ENCODE assay signal across 8 cellular contexts in genomic region chr2:235605306-235605998, GRCh38.
A peak's percentile ranks its signal among the peaks of the same experiment; 100 is the strongest.
DNase-seq lines count a peak whose midpoint lies in the region; ATAC-seq and TF ChIP-seq lines count a peak whose summit lies in the region.

No MANE protein-coding gene starts in this region.

- H3K9ac ChIP-seq in fibroblast of lung (ENCODE audit: insufficient read depth, low read length), result peak overlapping the region; percentile 18
- no peak overlapping the region for H3K9ac ChIP-seq in neural progenitor cell

- H4K20me1 ChIP-seq in fibroblast of lung (ENCODE audit: control insufficient read depth, extremely low read depth, insufficient read depth, low read length), result no peaks in the 10 kb centered on the region
- H4K20me1 ChIP-seq in neural progenitor cell (ENCODE audit: low read depth), result peaks cover 61% of the 10 kb centered on the region

- H3K27ac Mint-ChIP-seq in neural progenitor cell, result peak overlapping the region; percentile 8

- H3K4me2 ChIP-seq in fibroblast of lung (ENCODE audit: extremely low read depth, insufficient read depth, low read length), result peak overlapping the region; percentile 60
- H3K4me2 ChIP-seq in neural progenitor cell, result peak overlapping the region; percentile 30

- peaks cover 8% of the 10 kb centered on the region; the same call in 1 of the 2 replicates for H3K4me1 ChIP-seq in SJCRH30
- peaks cover 9% of the 10 kb centered on the region for H3K4me1 ChIP-seq in fibroblast of lung (ENCODE audit: control insufficient read depth, extremely low read depth, insufficient read depth, low read length)
- H3K4me1 ChIP-seq in neural progenitor cell, result peaks cover 6% of the 10 kb centered on the region

- no peak overlapping the region for H2AFZ ChIP-seq in fibroblast of lung (ENCODE audit: low read length)
- H2AFZ ChIP-seq in neural progenitor cell (replicated peaks), result no peak overlapping the region

- H3K36me3 ChIP-seq in SJCRH30, result no peaks in the 10 kb centered on the region
- no peaks in the 10 kb centered on the region for H3K36me3 ChIP-seq in fibroblast of lung (ENCODE audit: control insufficient read depth, insufficient read depth, low read length)
- no peaks in the 10 kb centered on the region for H3K36me3 ChIP-seq in neural progenitor cell

- TF ChIP-seq CTCF in fibroblast of lung (conservative IDR thresholded peaks at IDR 0.05 in 1 of 2, IDR thresholded peaks at IDR 0.05 in 1 of 2; ENCODE audit: low read depth in 1 of 2, low read length in 2 of 2), result no peak
- no peak for TF ChIP-seq CTCF in neural progenitor cell (IDR thresholded peaks at IDR 0.05)

- H3K79me2 ChIP-seq in fibroblast of lung (ENCODE audit: control insufficient read depth, insufficient read depth, low read length), result peaks cover 17% of the 10 kb centered on the region
- peaks cover 58% of the 10 kb centered on the region for H3K79me2 ChIP-seq in neural progenitor cell (ENCODE audit: low read depth)

- H3K27me3 ChIP-seq in SJCRH30 (no peaks in the 10 kb centered on the region), fibroblast of lung (ENCODE audit: control insufficient read depth, insufficient read depth, low read length) (no peaks in the 10 kb centered on the region), neural progenitor cell (no peaks in the 10 kb centered on the region)

- DNase-seq in HT1080 (ENCODE audit: low read depth), result peak; percentile 72
- DNase-seq in SJCRH30, result peak; percentile 90 to 94
- DNase-seq in fibroblast of lung (ENCODE audit: low read depth in 2 of 2), result peak; percentile 95 to 98
- DNase-seq in neural progenitor cell (ENCODE audit: low spot score), result peak; percentile 94
- no peak for DNase-seq in 8988T
- DNase-seq in activated naive CD4-positive, alpha-beta T cell (lab: John Stamatoyannopoulos, UW), result no peak

- no peaks in the 10 kb centered on the region for H3F3A ChIP-seq in neural progenitor cell (ENCODE audit: low read depth)

- ATAC-seq in HG02623 (IDR thresholded peaks at IDR 0.05; ENCODE audit: unreplicated experiment), result no peak
- ATAC-seq in HG02885 (IDR thresholded peaks at IDR 0.05; ENCODE audit: poor library complexity, unreplicated experiment), result no peak

- H3K9me3 ChIP-seq in SJCRH30 (replicated peaks) (no peaks in the 10 kb centered on the region), fibroblast of lung (ENCODE audit: control insufficient read depth, insufficient read depth, low read depth, low read length) (no peaks in the 10 kb centered on the region), neural progenitor cell (ENCODE audit: low read depth) (no peaks in the 10 kb centered on the region)

- peaks cover 27% of the 10 kb centered on the region for H3K9me3 Mint-ChIP-seq in neural progenitor cell

- H3K27me3 Mint-ChIP-seq in neural progenitor cell (ENCODE audit: insufficient read depth, low read depth), result peaks cover 6% of the 10 kb centered on the region

- H3K4me3 ChIP-seq in SJCRH30 (peak overlapping the region; percentile 13), fibroblast of lung (replicated peaks in 1 of 4; ENCODE audit: control extremely low read depth in 1 of 4, insufficient read depth in 1 of 4, low read depth in 3 of 4, low read length in 4 of 4) (peak overlapping the region in 1 of 4 experiments; percentile 38), neural progenitor cell (no peak overlapping the region)

- peaks cover 21% of the 10 kb centered on the region for H3K36me3 Mint-ChIP-seq in neural progenitor cell

- H3K4me3 Mint-ChIP-seq in neural progenitor cell, result peak overlapping the region; percentile 33

- peaks cover 48% of the 10 kb centered on the region for H3K4me1 Mint-ChIP-seq in neural progenitor cell

- H3K27ac ChIP-seq in SJCRH30 (peak overlapping the region; percentile 22), fibroblast of lung (ENCODE audit: insufficient read depth, low read length) (peak overlapping the region; percentile 59), neural progenitor cell (no peak overlapping the region)

Comparison
In these comparisons a context has a peak if more than half of its experiments do, and no peak if none do; other contexts are left out.
1. DNase-seq: peak in HT1080 (single experiment), SJCRH30 (2 of 2), fibroblast of lung (2 of 2) and neural progenitor cell (single experiment); none in 8988T (single experiment) and activated naive CD4-positive, alpha-beta T cell (0 of 4).